17 cellular contexts compared by ENCODE assay signal in the genomic region with DNA sequence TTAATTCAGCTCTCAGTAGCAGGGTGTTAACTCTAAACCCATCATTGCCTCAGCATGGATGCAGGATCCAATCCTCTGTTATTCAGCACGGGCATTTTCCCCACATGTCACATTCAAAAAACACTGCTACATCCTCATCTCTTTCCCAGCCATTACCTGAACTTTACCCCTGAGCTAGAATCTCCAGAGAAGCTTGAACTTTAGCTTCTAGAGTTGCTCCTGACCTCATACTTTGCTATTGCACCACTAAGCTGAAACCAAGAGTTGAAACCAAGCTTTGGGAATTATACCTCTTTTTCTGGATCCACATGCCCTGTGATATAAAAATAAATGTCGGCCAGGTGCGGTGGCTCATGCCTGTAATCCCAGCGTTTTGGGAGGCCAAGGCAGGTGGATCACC.
"Had no signal": no experiment of that assay in that cellular context is flagged by ENCODE, and none has a peak within 500 bp of the region (broad histone marks: within the 10 kb centered on the region; RNA-seq: fewer than 3 reads in every experiment).

No MANE protein-coding gene starts in this region.

- H3K9me3 ChIP-seq: colonic mucosa, psoas muscle, thyroid gland, uterus had no signal

- H3K4me2 ChIP-seq: neural progenitor cell had no signal

- H3K27me3 ChIP-seq: colonic mucosa, neural progenitor cell, thyroid gland, uterus had no signal

- H3K4me1 ChIP-seq: neural progenitor cell, psoas muscle, uterus had no signal

- H3K4me3 ChIP-seq: colonic mucosa, neural progenitor cell, psoas muscle, thyroid gland, uterus had no signal

- DNase-seq: activated CD4-positive, alpha-beta memory T cell treated with anti-CD3 and anti-CD28 coated beads for 36 hours; activated naive CD8-positive, alpha-beta T cell treated with anti-CD3 and anti-CD28 coated beads for 36 hours; activated T-cell treated with anti-CD3 and anti-CD28 coated beads for 4 hours; amygdala; endodermal cell; foreskin fibroblast; hypothalamus; mesenchymal stem cell; naive thymus-derived CD4-positive, alpha-beta T cell; psoas muscle; stimulated activated CD4-positive, alpha-beta T cell treated with anti-CD3 and anti-CD28 coated beads, Interleukin-4, amount 100 ng/mL, for 4 hours; thyroid gland; uterus had no signal

- ATAC-seq: naive thymus-derived CD4-positive, alpha-beta T cell; sciatic nerve; stimulated activated memory B cell treated with anti-CD40 and anti-IgM and Interleukin-4, amounts not matched to agents 10 μg/mL and 1 μg/mL and 100 μg/mL, for 72 hours had no signal

- H3K9ac ChIP-seq: neural progenitor cell had no signal

- H3K27ac ChIP-seq: neural progenitor cell, psoas muscle, uterus had no signal

- H3K36me3 ChIP-seq: colonic mucosa, neural progenitor cell, thyroid gland, uterus had no signal
